1 cellular context compared by ENCODE assay signal in genomic region chr14:102524451-102525212, GRCh38.
A peak's percentile ranks its signal among the peaks of the same experiment; 100 is the strongest.
TF ChIP-seq lines count a peak whose summit lies in the region.

No MANE protein-coding gene starts in this region.

TF ChIP-seq in K562, 482 proteins besides CTCF, POLR2A, EP300 and RAD21 (continued from another document and continues in another):
- TF ChIP-seq DEAF1 (CRISPR knock-in tag; IDR thresholded peaks at IDR 0.05), result peak; percentile 56
- TF ChIP-seq ZBTB17 (CRISPR knock-in tag; IDR thresholded peaks at IDR 0.05), result no peak
- peak; percentile 90 for TF ChIP-seq POLR2G (IDR thresholded peaks at IDR 0.05; ENCODE audit: low read depth, low read length)
- TF ChIP-seq NFE2 (IDR thresholded peaks at IDR 0.05; ENCODE audit: low read depth), result 0 out of 2 replicates have a peak, but pooled peaks have one; percentile 6
- peak; percentile 76; the same call in 1 of the 2 replicates for TF ChIP-seq CHAMP1 (IDR thresholded peaks at IDR 0.05)
- TF ChIP-seq SIN3A (IDR thresholded peaks at IDR 0.05; ENCODE audit: borderline replicate concordance in 2 of 2, control insufficient read depth in 1 of 2, low read depth in 2 of 2, low read length in 2 of 2), result peak; percentile 60 to 63; a peak in 2 of 4 replicates
- no peak for TF ChIP-seq DDX20 (tag; IDR thresholded peaks at IDR 0.05; ENCODE audit: low read depth)
- peak; percentile 13; the same call in 1 of the 2 replicates for TF ChIP-seq GABPB1 (CRISPR knock-in tag; IDR thresholded peaks at IDR 0.05)
- TF ChIP-seq NBN (IDR thresholded peaks at IDR 0.05; ENCODE audit: low read depth), result 0 out of 2 replicates have a peak, but pooled peaks have one; percentile 33
- 0 out of 2 replicates have a peak, but pooled peaks have one; percentile 26 for TF ChIP-seq ARID1B (IDR thresholded peaks at IDR 0.05)
- TF ChIP-seq TOE1 (IDR thresholded peaks at IDR 0.05; ENCODE audit: borderline replicate concordance), result peak; percentile 35; the same call in 1 of the 2 replicates
- TF ChIP-seq TOE1 (CRISPR knock-in tag; IDR thresholded peaks at IDR 0.05; ENCODE audit: borderline replicate concordance, low read depth), result no peak
- peak; percentile 77; the same call in 1 of the 2 replicates for TF ChIP-seq MTA3 (IDR thresholded peaks at IDR 0.05; ENCODE audit: borderline replicate concordance)
- TF ChIP-seq C11orf30 (IDR thresholded peaks at IDR 0.05; ENCODE audit: low read depth), result peak; percentile 15
- peak in 1 of 3 experiments; percentile 32 for TF ChIP-seq YY1 (IDR thresholded peaks at IDR 0.05; ENCODE audit: borderline replicate concordance in 1 of 3, control insufficient read depth in 1 of 3, extremely low read depth in 1 of 3, insufficient read depth in 3 of 3, insufficient read length in 1 of 3, insufficient replicate concordance in 2 of 3, low read depth in 1 of 3, low read length in 2 of 3)
- peak in 1 of 2 experiments; percentile 60; a peak in 3 of 4 replicates for TF ChIP-seq MNT (conservative IDR thresholded peaks at IDR 0.05)
- TF ChIP-seq ZNF121 (CRISPR knock-in tag; conservative IDR thresholded peaks at IDR 0.05), result peak; percentile 50
- no peak for TF ChIP-seq MYBL2 (IDR thresholded peaks at IDR 0.05; ENCODE audit: low read depth)
- TF ChIP-seq MYBL2 (CRISPR knock-in tag; IDR thresholded peaks at IDR 0.05; ENCODE audit: borderline replicate concordance), result no peak
- peak; percentile 71; the same call in 1 of the 2 replicates for TF ChIP-seq CTBP1 (IDR thresholded peaks at IDR 0.05; ENCODE audit: borderline replicate concordance)
- TF ChIP-seq CEBPZ (IDR thresholded peaks at IDR 0.05; ENCODE audit: borderline replicate concordance, low read depth, low read length), result no peak
- TF ChIP-seq STAT6 (CRISPR knock-in tag; IDR thresholded peaks at IDR 0.05), result no peak
- TF ChIP-seq DPF2 (IDR thresholded peaks at IDR 0.05), result no peak
- TF ChIP-seq NFIC (IDR thresholded peaks at IDR 0.05), result peak; percentile 84
- 0 out of 2 replicates have a peak, but pooled peaks have one; percentile 46 for TF ChIP-seq POLR2AphosphoS5 (IDR thresholded peaks at IDR 0.05; ENCODE audit: control insufficient read depth, insufficient read depth, low read depth, low read length)
- peak; percentile 78 for TF ChIP-seq ZBTB33 (CRISPR knock-in tag; IDR thresholded peaks at IDR 0.05)
- peak; percentile 24; the same call in 1 of the 2 replicates for TF ChIP-seq JUND (IDR thresholded peaks at IDR 0.05; ENCODE audit: borderline replicate concordance, low read depth, low read length)
- TF ChIP-seq JUND (tag; IDR thresholded peaks at IDR 0.05; ENCODE audit: borderline replicate concordance, low read depth, low read length), result peak; percentile 7; the same call in 1 of the 3 replicates
- TF ChIP-seq RBFOX2 (IDR thresholded peaks at IDR 0.05; ENCODE audit: low read depth, low read length), result peak; percentile 90
- 0 out of 2 replicates have a peak, but pooled peaks have one; percentile 20 for TF ChIP-seq CREB3L1 (IDR thresholded peaks at IDR 0.05; ENCODE audit: borderline replicate concordance, low read depth)
- 0 out of 2 replicates have a peak, but pooled peaks have one; percentile 46 for TF ChIP-seq ZKSCAN3 (CRISPR knock-in tag; IDR thresholded peaks at IDR 0.05)
- peak; percentile 94 for TF ChIP-seq USF2 (CRISPR knock-in tag; IDR thresholded peaks at IDR 0.05)
- TF ChIP-seq HDGF (IDR thresholded peaks at IDR 0.05), result no peak
- no peak for TF ChIP-seq GTF3C2 (IDR thresholded peaks at IDR 0.05; ENCODE audit: borderline replicate concordance, extremely low read depth, insufficient read length)
- peak; percentile 82 to 85 for TF ChIP-seq KDM1A (IDR thresholded peaks at IDR 0.05)
- no peak for TF ChIP-seq CBFA2T3 (IDR thresholded peaks at IDR 0.05)
- TF ChIP-seq EP400 (IDR thresholded peaks at IDR 0.05), result peak; percentile 64
